ENCODE assay signal across 26 cellular contexts in the genomic region with DNA sequence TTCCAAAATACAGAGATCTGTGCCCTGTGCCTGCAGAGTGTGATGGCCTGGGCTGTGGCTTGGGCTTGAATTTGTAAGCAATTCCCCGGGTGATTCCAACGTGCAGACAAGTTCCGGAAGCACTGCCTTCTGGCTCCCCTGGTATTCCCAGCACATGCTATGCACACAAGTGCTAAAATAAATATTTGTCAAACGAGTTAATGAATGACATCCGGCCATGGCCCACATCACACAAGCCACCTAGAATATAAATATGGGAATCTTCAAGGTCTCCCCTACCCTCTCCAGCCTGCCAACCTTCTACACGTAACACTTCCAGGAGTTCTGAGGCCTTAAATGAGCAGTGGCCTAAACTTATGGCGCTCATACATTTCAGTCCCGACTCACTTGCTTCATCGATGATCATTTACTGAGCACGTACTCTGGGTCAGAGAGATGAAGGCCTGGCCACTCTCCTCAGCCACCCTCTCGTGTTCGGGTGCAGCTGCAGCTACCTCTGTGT. TPM values are rescaled to one million over a fixed set of nuclear protein-coding genes. Genes with fewer than 3 reads are reported as not detected.
DNase-seq lines count a peak whose midpoint lies in the region; ATAC-seq and TF ChIP-seq lines count a peak whose summit lies in the region.
"Had no signal": no experiment of that assay in that cellular context is flagged by ENCODE, and none has a peak within 500 bp of the region (broad histone marks: within the 10 kb centered on the region; RNA-seq: fewer than 3 reads in every experiment).

No MANE protein-coding gene starts in this region.

- 72% methylated on average over 12 of the region's 12 CpGs for WGBS in hepatocyte (ENCODE audit: low lambda C conversion rate, missing lambda C conversion rate)

- H2AFZ ChIP-seq in hepatocyte: no peak overlapping the region

- H3K27me3 Mint-ChIP-seq in activated CD8-positive, alpha-beta T cell treated with anti-CD3 and anti-CD28 coated beads, Interleukin-2, amount 10 ng/mL, durations not matched to agents 7 days and 5 days (ENCODE audit: low read depth): no peaks in the 10 kb centered on the region
- H3K27me3 Mint-ChIP-seq in activated CD8-positive, alpha-beta T cell treated with anti-CD3 and anti-CD28 coated beads for 36 hours: no peaks in the 10 kb centered on the region
- H3K27me3 Mint-ChIP-seq in nephron progenitor cell (ENCODE audit: low read depth, poor library complexity): no peaks in the 10 kb centered on the region
- H3K27me3 Mint-ChIP-seq: activated naive CD8-positive, alpha-beta T cell; naive thymus-derived CD4-positive, alpha-beta T cell; T-helper 17 cell had no signal

- no peak for ATAC-seq in activated CD8-positive, alpha-beta T cell treated with anti-CD3 and anti-CD28 coated beads, Interleukin-2, amount 10 ng/mL, durations not matched to agents 7 days and 5 days
- no peak for ATAC-seq in activated CD8-positive, alpha-beta T cell treated with anti-CD3 and anti-CD28 coated beads for 36 hours
- peak; percentile 60 for ATAC-seq in upper lobe of right lung
- ATAC-seq: GM12878; naive thymus-derived CD4-positive, alpha-beta T cell; T-helper 17 cell had no signal

- H3K9me2 ChIP-seq in hepatocyte (replicated peaks; ENCODE audit: insufficient read depth): no peaks in the 10 kb centered on the region

- H3K4me1 Mint-ChIP-seq in activated CD8-positive, alpha-beta T cell treated with anti-CD3 and anti-CD28 coated beads, Interleukin-2, amount 10 ng/mL, durations not matched to agents 7 days and 5 days (ENCODE audit: low read depth): no peaks in the 10 kb centered on the region
- H3K4me1 Mint-ChIP-seq in activated CD8-positive, alpha-beta T cell treated with anti-CD3 and anti-CD28 coated beads for 36 hours (ENCODE audit: low read depth): no peaks in the 10 kb centered on the region
- peaks cover 64% of the 10 kb centered on the region for H3K4me1 Mint-ChIP-seq in nephron progenitor cell

- no peak overlapping the region for H3K4me3 ChIP-seq in hepatocyte
- no peak overlapping the region for H3K4me3 ChIP-seq in upper lobe of right lung
- no peak overlapping the region for H3K4me3 ChIP-seq in effector memory CD4-positive, alpha-beta T cell (ENCODE audit: insufficient read depth, low read depth, low read length, poor library complexity, severe bottlenecking)
- H3K4me3 ChIP-seq: GM12878 had no signal

- H3K4me1 ChIP-seq in hepatocyte (ENCODE audit: insufficient read depth): peaks cover 11% of the 10 kb centered on the region
- H3K4me1 ChIP-seq in upper lobe of right lung: no peaks in the 10 kb centered on the region
- H3K4me1 ChIP-seq in effector memory CD4-positive, alpha-beta T cell (ENCODE audit: control insufficient read depth, insufficient read depth, low read length, poor library complexity, severe bottlenecking): no peaks in the 10 kb centered on the region

- peak overlapping the region; percentile 10 for H3K27ac Mint-ChIP-seq in activated CD8-positive, alpha-beta T cell treated with anti-CD3 and anti-CD28 coated beads, Interleukin-2, amount 10 ng/mL, durations not matched to agents 7 days and 5 days
- H3K27ac Mint-ChIP-seq in activated CD8-positive, alpha-beta T cell treated with anti-CD3 and anti-CD28 coated beads for 36 hours: no peak overlapping the region
- peak overlapping the region; percentile 92 for H3K27ac Mint-ChIP-seq in nephron progenitor cell
- H3K27ac Mint-ChIP-seq: activated naive CD8-positive, alpha-beta T cell; T-helper 17 cell had no signal

- H3K36me3 Mint-ChIP-seq in activated CD8-positive, alpha-beta T cell treated with anti-CD3 and anti-CD28 coated beads, Interleukin-2, amount 10 ng/mL, durations not matched to agents 7 days and 5 days (ENCODE audit: low read depth): peaks cover 49% of the 10 kb centered on the region
- H3K36me3 Mint-ChIP-seq in activated CD8-positive, alpha-beta T cell treated with anti-CD3 and anti-CD28 coated beads for 36 hours (ENCODE audit: low read depth): peaks cover 69% of the 10 kb centered on the region
- peaks cover 67% of the 10 kb centered on the region for H3K36me3 Mint-ChIP-seq in nephron progenitor cell (ENCODE audit: low read depth)

- H3K27me3 ChIP-seq in hepatocyte (no peaks in the 10 kb centered on the region), upper lobe of right lung (no peaks in the 10 kb centered on the region)
- H3K27me3 ChIP-seq in effector memory CD4-positive, alpha-beta T cell (replicated peaks; ENCODE audit: control insufficient read depth, insufficient read depth, low read length, poor library complexity, severe bottlenecking): no peaks in the 10 kb centered on the region

- H3K36me3 ChIP-seq in hepatocyte (replicated peaks; ENCODE audit: insufficient read depth, low read depth): no peaks in the 10 kb centered on the region
- peaks cover 57% of the 10 kb centered on the region for H3K36me3 ChIP-seq in upper lobe of right lung
- H3K36me3 ChIP-seq in effector memory CD4-positive, alpha-beta T cell (ENCODE audit: control insufficient read depth, insufficient read depth, low read length): peaks cover 53% of the 10 kb centered on the region

- H3K79me2 ChIP-seq in hepatocyte: peaks cover 13% of the 10 kb centered on the region

- no peak overlapping the region for H3K4me3 Mint-ChIP-seq in activated CD8-positive, alpha-beta T cell treated with anti-CD3 and anti-CD28 coated beads, Interleukin-2, amount 10 ng/mL, durations not matched to agents 7 days and 5 days
- no peak overlapping the region for H3K4me3 Mint-ChIP-seq in activated CD8-positive, alpha-beta T cell treated with anti-CD3 and anti-CD28 coated beads for 36 hours
- H3K4me3 Mint-ChIP-seq in nephron progenitor cell: no peak overlapping the region
- H3K4me3 Mint-ChIP-seq: activated naive CD8-positive, alpha-beta T cell; T-helper 17 cell had no signal

- TF ChIP-seq CTCF in activated CD8-positive, alpha-beta T cell treated with anti-CD3 and anti-CD28 coated beads for 36 hours (IDR thresholded peaks at IDR 0.05): no peak
- TF ChIP-seq CTCF in hepatocyte (IDR thresholded peaks at IDR 0.05; ENCODE audit: poor library complexity) (no peak), nephron progenitor cell (IDR thresholded peaks at IDR 0.05) (no peak), upper lobe of right lung (IDR thresholded peaks at IDR 0.05) (no peak)

- H3K9me3 ChIP-seq in hepatocyte (ENCODE audit: low read depth) (no peaks in the 10 kb centered on the region), upper lobe of right lung (no peaks in the 10 kb centered on the region)
- H3K9me3 ChIP-seq in effector memory CD4-positive, alpha-beta T cell (ENCODE audit: control insufficient read depth, low read length): no peaks in the 10 kb centered on the region

- H4K20me1 ChIP-seq in hepatocyte (ENCODE audit: insufficient read depth, poor library complexity, severe bottlenecking): no peaks in the 10 kb centered on the region

- intact Hi-C loops in activated CD8-positive, alpha-beta T cell treated with anti-CD3 and anti-CD28 coated beads for 36 hours (cut with micrococcal nuclease): no loop called here
- intact Hi-C loops in upper lobe of right lung (cut with DNase I): no loop called here

- peak overlapping the region; percentile 31 for H3K27ac ChIP-seq in hepatocyte
- no peak overlapping the region for H3K27ac ChIP-seq in upper lobe of right lung
- H3K27ac ChIP-seq in effector memory CD4-positive, alpha-beta T cell (ENCODE audit: insufficient read depth, low read length, poor library complexity, severe bottlenecking): no peak overlapping the region
- H3K27ac ChIP-seq: epithelial cell of prostate had no signal

- H3K4me2 ChIP-seq in hepatocyte: no peak overlapping the region

- POLR2A ChIA-PET in activated CD8-positive, alpha-beta T cell treated with anti-CD3 and anti-CD28 coated beads, Interleukin-2, amount 10 ng/mL, durations not matched to agents 7 days and 5 days (lab: Charles Lee): no interaction called here
- POLR2A ChIA-PET in activated CD8-positive, alpha-beta T cell treated with anti-CD3 and anti-CD28 coated beads for 36 hours (lab: Charles Lee): interaction anchor here (1.5 kb wide), 1 partner anchor 15 kb away, joined by 5 read pairs; no protein-coding TSS in a partner anchor

- H3K9me3 Mint-ChIP-seq in activated CD8-positive, alpha-beta T cell treated with anti-CD3 and anti-CD28 coated beads, Interleukin-2, amount 10 ng/mL, durations not matched to agents 7 days and 5 days (ENCODE audit: insufficient read depth): no peaks in the 10 kb centered on the region
- no peaks in the 10 kb centered on the region for H3K9me3 Mint-ChIP-seq in activated CD8-positive, alpha-beta T cell treated with anti-CD3 and anti-CD28 coated beads for 36 hours
- H3K9me3 Mint-ChIP-seq in nephron progenitor cell: no peaks in the 10 kb centered on the region
- H3K9me3 Mint-ChIP-seq: naive thymus-derived CD4-positive, alpha-beta T cell had no signal

- DNase-seq in activated CD8-positive, alpha-beta T cell treated with anti-CD3 and anti-CD28 coated beads, Interleukin-2, amount 10 ng/mL, durations not matched to agents 7 days and 5 days: no peak
- no peak for DNase-seq in activated CD8-positive, alpha-beta T cell treated with anti-CD3 and anti-CD28 coated beads for 36 hours
- peak; percentile 28 for DNase-seq in hepatocyte (ENCODE audit: low spot score)
- DNase-seq in nephron progenitor cell: no peak
- DNase-seq in upper lobe of right lung: no peak
- no peak for DNase-seq in GDM1 (lab: John Stamatoyannopoulos, UW)
- DNase-seq in activated naive CD4-positive, alpha-beta T cell (lab: John Stamatoyannopoulos, UW): no peak
- DNase-seq in effector memory CD4-positive, alpha-beta T cell: no peak
- DNase-seq: activated CD4-positive, alpha-beta T cell treated with anti-CD3 and anti-CD28 coated beads, Interleukin-2, amount 50 U/mL, for 48 hours; anterior cingulate cortex; effector CD4-positive, alpha-beta T cell; hippocampal formation; KBM-7; naive thymus-derived CD4-positive, alpha-beta T cell; NCI-H1105; NCI-H187; NCI-H526 treated with DMSO at 0.1 percent for 48 hours; occipital lobe; Right ventricle myocardium superior; stimulated activated CD4-positive, alpha-beta T cell treated with anti-CD3 and anti-CD28 coated beads, Interleukin-15, amount 100 ng/mL, for 24 hours; stimulated activated CD4-positive, alpha-beta T cell treated with anti-CD3 and anti-CD28 coated beads, Interleukin-4, amount 100 ng/mL, for 4 hours; substantia nigra; T-helper 17 cell had no signal

- CTCF ChIA-PET in activated CD8-positive, alpha-beta T cell treated with anti-CD3 and anti-CD28 coated beads, Interleukin-2, amount 10 ng/mL, durations not matched to agents 7 days and 5 days (lab: Charles Lee): no interaction called here
- CTCF ChIA-PET in activated CD8-positive, alpha-beta T cell treated with anti-CD3 and anti-CD28 coated beads for 36 hours (lab: Charles Lee): no interaction called here

RNA-seq across cellular contexts. Expression of a gene that starts 21.3 kb away (rescaled TPM):
- total RNA-seq in activated CD8-positive, alpha-beta T cell treated with anti-CD3 and anti-CD28 coated beads, Interleukin-2, amount 10 ng/mL, durations not matched to agents 7 days and 5 days: 10 to 100 TPM; 74.4 to 75.5 TPM
- total RNA-seq in activated CD8-positive, alpha-beta T cell treated with anti-CD3 and anti-CD28 coated beads for 36 hours: 100 to 1,000 TPM; 128 to 131 TPM
- total RNA-seq in hepatocyte (86.0 and 92.6 TPM in 2 replicates), upper lobe of right lung (88.6 TPM)
- 92.4 and 94.8 TPM in 2 replicates for polyA plus RNA-seq in hepatocyte
